In genomic region chr14:60232185-60232584, GRCh38 we compare ENCODE assay signal across 22 cellular contexts. TPM values are rescaled to one million over a fixed set of nuclear protein-coding genes. Genes with fewer than 3 reads are reported as not detected.
DNase-seq lines count a peak whose midpoint lies in the region; ATAC-seq, FAIRE-seq and TF ChIP-seq lines count a peak whose summit lies in the region.
"Had no signal": no experiment of that assay in that cellular context is flagged by ENCODE, and none has a peak within 500 bp of the region (broad histone marks: within the 10 kb centered on the region; RNA-seq: fewer than 3 reads in every experiment).

No MANE protein-coding gene starts in this region.

- peak; percentile 21 for FAIRE-seq in GM19239 (lab: Jason Lieb, UNC)
- FAIRE-seq in K562 (lab: Jason Lieb, UNC): no peak
- FAIRE-seq: D721Med, GM12891, GM18507, H1 had no signal

- no peaks in the 10 kb centered on the region for H3K9me3 ChIP-seq in HEK293 (ENCODE audit: control insufficient read depth, insufficient read depth, low read depth, low read length)
- H3K9me3 ChIP-seq in K562 (replicated peaks; ENCODE audit: control insufficient read depth, insufficient read depth, low read depth, low read length): no peaks in the 10 kb centered on the region

- no peak for TF ChIP-seq RAD21 in K562 (CRISPR knock-in tag; conservative IDR thresholded peaks at IDR 0.05 in 1 of 2, IDR thresholded peaks at IDR 0.05 in 1 of 2)

- H3K27ac ChIP-seq in HEK293 (ENCODE audit: extremely low read depth, low read depth, low read length): no peak overlapping the region
- no peak overlapping the region for H3K27ac ChIP-seq in K562 (ENCODE audit: extremely low read depth, low read depth, low read length)
- no peak overlapping the region for H3K27ac ChIP-seq in substantia nigra (ENCODE audit: low read depth, low read length, poor library complexity, severe bottlenecking)
- H3K27ac ChIP-seq: BLaER1, C4-2B, GM23248 had no signal

- no peak overlapping the region for H3K4me2 ChIP-seq in K562 (ENCODE audit: insufficient read depth, low read length)
- H3K4me2 ChIP-seq: BLaER1 had no signal

- no peak overlapping the region for H3K4me3 Mint-ChIP-seq in WTC11
- H3K4me3 Mint-ChIP-seq: B cell; CD4-positive, CD25-positive, alpha-beta regulatory T cell; CD8-positive, alpha-beta memory T cell had no signal

- 60% methylated on average over 1 of the region's 1 CpG for WGBS in K562 (ENCODE audit: insufficient coverage, low coverage, missing lambda C conversion rate)

- TF ChIP-seq POLR2A in K562 (conservative IDR thresholded peaks at IDR 0.05): no peak
- TF ChIP-seq POLR2A in erythroblast (IDR thresholded peaks at IDR 0.05; ENCODE audit: low read length): no peak

- no peaks in the 10 kb centered on the region for H4K20me1 ChIP-seq in K562 (replicated peaks; ENCODE audit: control insufficient read depth, insufficient read depth, low read length)
- H4K20me1 ChIP-seq: BLaER1 had no signal

- no peak overlapping the region for H2AFZ ChIP-seq in K562 (ENCODE audit: low read depth, low read length)
- H2AFZ ChIP-seq: GM23248 had no signal

- H3K27ac Mint-ChIP-seq in WTC11: no peak overlapping the region
- H3K27ac Mint-ChIP-seq: B cell; CD4-positive, CD25-positive, alpha-beta regulatory T cell; CD8-positive, alpha-beta memory T cell had no signal

- no peaks in the 10 kb centered on the region for H3K27me3 ChIP-seq in K562 (ENCODE audit: control insufficient read depth in 2 of 2, insufficient read depth in 2 of 2, low read length in 2 of 2)
- H3K27me3 ChIP-seq: BLaER1 had no signal

- POLR2A ChIA-PET in HEK293 (lab: Yijun Ruan, JAX) (no interaction called here), WTC11 (lab: Charles Lee) (no interaction called here), K562 (lab: Yijun Ruan, JAX) (no interaction called here)

- H3K4me3 ChIP-seq in HEK293 (ENCODE audit: low read depth, low read length): no peak overlapping the region
- no peak overlapping the region for H3K4me3 ChIP-seq in K562
- H3K4me3 ChIP-seq: BLaER1, GM23248 had no signal

- H3K9ac ChIP-seq in K562 (ENCODE audit: insufficient read depth in 1 of 2, low read depth in 2 of 2, low read length in 2 of 2): no peak overlapping the region
- H3K9ac ChIP-seq: BLaER1, GM23248 had no signal

- H3K4me1 Mint-ChIP-seq in WTC11: no peaks in the 10 kb centered on the region
- H3K4me1 Mint-ChIP-seq: B cell; CD4-positive, CD25-positive, alpha-beta regulatory T cell; CD8-positive, alpha-beta memory T cell had no signal

- H3K36me3 ChIP-seq in HEK293 (ENCODE audit: control insufficient read depth in 2 of 2, insufficient read depth in 1 of 2, low read length in 2 of 2) (no peaks in the 10 kb centered on the region), K562 (ENCODE audit: control insufficient read depth, insufficient read depth, low read length) (no peaks in the 10 kb centered on the region)
- H3K36me3 ChIP-seq: BLaER1 had no signal

- H3K9me1 ChIP-seq in K562 (ENCODE audit: control insufficient read depth, insufficient read depth, low read length): no peaks in the 10 kb centered on the region

- no peak for TF ChIP-seq CTCF in HEK293 (tag by site-specific recombination; IDR thresholded peaks at IDR 0.05)
- no peak for TF ChIP-seq CTCF in WTC11 (IDR thresholded peaks at IDR 0.05)
- TF ChIP-seq CTCF in K562 (IDR thresholded peaks at IDR 0.05 in 2 of 3, conservative IDR thresholded peaks at IDR 0.05 in 1 of 3; ENCODE audit: insufficient read depth in 2 of 3, low read depth in 1 of 3, low read length in 3 of 3): no peak

- TF ChIP-seq EP300 in K562 (IDR thresholded peaks at IDR 0.05; ENCODE audit: low read length): no peak

- H3K9me3 Mint-ChIP-seq in WTC11: peaks cover 28% of the 10 kb centered on the region

- in situ Hi-C loops in K562 (cut with MboI): no loop called here

- intact Hi-C loops in K562 (cut with micrococcal nuclease): no loop called here

- no peak for DNase-seq in GM19239 (ENCODE audit: insufficient read length, low spot score)
- no peak for DNase-seq in WTC11 (ENCODE audit: low spot score)
- DNase-seq in K562 (ENCODE audit: extremely low read depth in 1 of 4, low spot score in 3 of 4): no peak
- no peak for DNase-seq in erythroblast (lab: John Stamatoyannopoulos, UW)
- DNase-seq in substantia nigra (lab: John Stamatoyannopoulos, UW): no peak
- DNase-seq: CD4-positive, CD25-positive, alpha-beta regulatory T cell; CD8-positive, alpha-beta memory T cell; DMS 273 treated with DMSO at 0.1 percent for 48 hours; DMS79; EL; GDM1; GM23248; H7; HCEC 1CT had no signal

- no peak for ATAC-seq in WTC11
- ATAC-seq in K562: no peak

- H3K27me3 Mint-ChIP-seq in WTC11 (ENCODE audit: low read depth): no peaks in the 10 kb centered on the region
- H3K27me3 Mint-ChIP-seq: B cell had no signal

- H3K4me1 ChIP-seq in HEK293 (ENCODE audit: control insufficient read depth, insufficient read depth, low read length) (no peaks in the 10 kb centered on the region), K562 (replicated peaks in 1 of 2; ENCODE audit: control insufficient read depth in 2 of 2, insufficient read depth in 2 of 2, low read length in 2 of 2) (no peaks in the 10 kb centered on the region; a peak in 2 of 5 replicates)

- CTCF ChIA-PET in HEK293 (lab: Yijun Ruan, JAX) (no interaction called here), WTC11 (lab: Charles Lee) (no interaction called here), K562 (lab: Yijun Ruan, JAX; ENCODE audit: low intra/inter-chr PET ratio) (no interaction called here)

- H3K36me3 Mint-ChIP-seq in WTC11: peaks cover 17% of the 10 kb centered on the region
- H3K36me3 Mint-ChIP-seq: CD4-positive, CD25-positive, alpha-beta regulatory T cell had no signal

- BruUV-seq in K562 (replicated peaks; lab: Mats Ljungman, UMichigan): no TSS peak

- no peaks in the 10 kb centered on the region for H3K79me2 ChIP-seq in K562 (ENCODE audit: control insufficient read depth, insufficient read depth, low read length)

TF ChIP-seq in HEK293, 187 proteins besides CTCF, POLR2A, EP300 and RAD21 (continues in another document):
- no peak for TF ChIP-seq ZBTB7A (tag by site-specific recombination; IDR thresholded peaks at IDR 0.05; ENCODE audit: low read depth)
- TF ChIP-seq SETDB1 (IDR thresholded peaks at IDR 0.05; ENCODE audit: insufficient read length, low read length): peak; percentile 96
- no peak for TF ChIP-seq PBX3 (CRISPR knock-in tag; IDR thresholded peaks at IDR 0.05)

TF ChIP-seq in WTC11, 78 proteins besides CTCF, POLR2A, EP300 and RAD21:
- TF ChIP-seq ZNF317 (CRISPR knock-in tag; IDR thresholded peaks at IDR 0.05; ENCODE audit: borderline replicate concordance, low read depth) (peak; percentile 90), HMGA2 (CRISPR knock-in tag; IDR thresholded peaks at IDR 0.05) (no peak)
- TF ChIP-seq, protein P1, sequence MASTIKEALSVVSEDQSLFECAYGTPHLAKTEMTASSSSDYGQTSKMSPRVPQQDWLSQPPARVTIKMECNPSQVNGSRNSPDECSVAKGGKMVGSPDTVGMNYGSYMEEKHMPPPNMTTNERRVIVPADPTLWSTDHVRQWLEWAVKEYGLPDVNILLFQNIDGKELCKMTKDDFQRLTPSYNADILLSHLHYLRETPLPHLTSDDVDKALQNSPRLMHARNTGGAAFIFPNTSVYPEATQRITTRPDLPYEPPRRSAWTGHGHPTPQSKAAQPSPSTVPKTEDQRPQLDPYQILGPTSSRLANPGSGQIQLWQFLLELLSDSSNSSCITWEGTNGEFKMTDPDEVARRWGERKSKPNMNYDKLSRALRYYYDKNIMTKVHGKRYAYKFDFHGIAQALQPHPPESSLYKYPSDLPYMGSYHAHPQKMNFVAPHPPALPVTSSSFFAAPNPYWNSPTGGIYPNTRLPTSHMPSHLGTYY (CRISPR knock-in tag; IDR thresholded peaks at IDR 0.05): no peak

TF ChIP-seq in K562, 482 proteins besides CTCF, POLR2A, EP300 and RAD21 (continues in another document):
- no peak for TF ChIP-seq ZBTB17 (CRISPR knock-in tag; IDR thresholded peaks at IDR 0.05)
- TF ChIP-seq SAFB2 (IDR thresholded peaks at IDR 0.05; ENCODE audit: borderline replicate concordance, low read depth, low read length, severe bottlenecking): no peak
- no peak for TF ChIP-seq CHD1 (IDR thresholded peaks at IDR 0.05; ENCODE audit: low read length)
- TF ChIP-seq SLC30A9 (CRISPR knock-in tag; IDR thresholded peaks at IDR 0.05): no peak
- no peak for TF ChIP-seq GTF2E2 (tag; IDR thresholded peaks at IDR 0.05)
- TF ChIP-seq, protein P2, sequence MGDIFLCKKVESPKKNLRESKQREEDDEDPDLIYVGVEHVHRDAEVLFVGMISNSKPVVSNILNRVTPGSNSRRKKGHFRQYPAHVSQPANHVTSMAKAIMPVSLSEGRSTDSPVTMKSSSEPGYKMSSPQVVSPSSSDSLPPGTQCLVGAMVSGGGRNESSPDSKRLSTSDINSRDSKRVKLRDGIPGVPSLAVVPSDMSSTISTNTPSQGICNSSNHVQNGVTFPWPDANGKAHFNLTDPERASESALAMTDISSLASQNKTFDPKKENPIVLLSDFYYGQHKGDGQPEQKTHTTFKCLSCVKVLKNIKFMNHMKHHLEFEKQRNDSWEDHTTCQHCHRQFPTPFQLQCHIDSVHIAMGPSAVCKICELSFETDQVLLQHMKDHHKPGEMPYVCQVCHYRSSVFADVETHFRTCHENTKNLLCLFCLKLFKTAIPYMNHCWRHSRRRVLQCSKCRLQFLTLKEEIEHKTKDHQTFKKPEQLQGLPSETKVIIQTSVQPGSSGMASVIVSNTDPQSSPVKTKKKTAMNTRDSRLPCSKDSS (IDR thresholded peaks at IDR 0.05; ENCODE audit: low read depth, partially characterized antibody): peak; percentile 72
- no peak for TF ChIP-seq DACH1 (IDR thresholded peaks at IDR 0.05; ENCODE audit: partially characterized antibody)
- peak; percentile 32; the same call in 1 of the 2 replicates for TF ChIP-seq CBX5 (IDR thresholded peaks at IDR 0.05; ENCODE audit: borderline replicate concordance, low read depth)

RNA-seq across cellular contexts. Expression of gene PPM1A, which starts 16.8 kb away (rescaled TPM):
- total RNA-seq in WTC11 (2021): 38.2 to 52.5 TPM (median 41.2 TPM) in 3 replicates
- 20.9 and 54.9 TPM in 2 replicates for total RNA-seq in K562 (2011; cell fraction: chromatin; rRNA removed; ENCODE audit: low replicate concordance)
- total RNA-seq in K562 (2011; cell fraction: nucleolus; rRNA removed): 2.7 and 4.5 TPM in 2 replicates
- total RNA-seq in K562 (2011; cell fraction: nucleoplasm; rRNA removed): 12.0 and 24.3 TPM in 2 replicates
- total RNA-seq in K562 (2014; rRNA removed): 5.5 and 6.0 TPM in 2 replicates
- total RNA-seq in K562 (2014; rRNA removed; fragmentation: Illumina TruSeq; extraction: Trizol): 16.0 and 22.0 TPM in 2 replicates
- 13.7 TPM in 2 replicates for total RNA-seq in K562 (2015; rRNA removed; fragmentation: Illumina TruSeq; extraction: Trizol)
- total RNA-seq in K562 (2021): 19.3 and 23.9 TPM in 2 replicates
- 13.5 and 21.4 TPM in 2 replicates for polyA plus RNA-seq in K562 (2011; rRNA removed)
- 2.8 and 9.5 TPM in 2 replicates for polyA plus RNA-seq in K562 (2011; cell fraction: cytosol; rRNA removed)
- polyA plus RNA-seq in K562 (2011; cell fraction: nucleus; rRNA removed): 16.6 and 22.1 TPM in 2 replicates
- polyA plus RNA-seq in K562 (2012): 12.5 and 16.4 TPM in 2 replicates
- polyA plus RNA-seq in K562 (2014; fragmentation: Illumina TruSeq; extraction: Trizol): 15.2 and 19.4 TPM in 2 replicates
- 10 to 100 TPM; 10.1 to 13.6 TPM for polyA plus RNA-seq in K562 (2014; fragmentation: Nextera tagmentation; extraction: Ambion mirVana)
- 8.8 and 16.9 TPM in 2 replicates for polyA plus RNA-seq in K562 (2014; rRNA removed)
- polyA minus RNA-seq in K562 (2011; rRNA and poly(A)+ RNA removed): 97.2 and 107 TPM in 2 replicates
- polyA minus RNA-seq in K562 (2011; cell fraction: cytosol; rRNA and poly(A)+ RNA removed): 14.7 and 24.0 TPM in 2 replicates
- polyA minus RNA-seq in K562 (2011; cell fraction: nucleus; rRNA and poly(A)+ RNA removed): 12.5 and 24.0 TPM in 2 replicates
